ENCODE assay signal across 13 cellular contexts in genomic region chr9:129059796-129060785, GRCh38. TPM values are rescaled to one million over a fixed set of nuclear protein-coding genes. Genes with fewer than 3 reads are reported as not detected.
A peak's percentile ranks its signal among the peaks of the same experiment; 100 is the strongest.
DNase-seq lines count a peak whose midpoint lies in the region; ATAC-seq and TF ChIP-seq lines count a peak whose summit lies in the region.
"Had no signal": no experiment of that assay in that cellular context is flagged by ENCODE, and none has a peak within 500 bp of the region (broad histone marks: within the 10 kb centered on the region; RNA-seq: fewer than 3 reads in every experiment).

No MANE protein-coding gene starts in this region.

- H3K36me3 ChIP-seq in HCT116 (ENCODE audit: control insufficient read depth in 1 of 2, insufficient read depth in 2 of 2, low read length in 2 of 2), result peaks cover 0 to 4% of the 10 kb centered on the region in 2 experiments; a peak in 1 of 4 replicates
- H3K36me3 ChIP-seq in osteoblast (ENCODE audit: insufficient read depth, low read length), result peaks cover 35% of the 10 kb centered on the region

- peak overlapping the region; percentile 1; the same call in 1 of the 2 replicates for H3K27ac ChIP-seq in HCT116 (ENCODE audit: low read depth, low read length)
- peak overlapping the region; percentile 21 for H3K27ac ChIP-seq in RWPE1
- peak overlapping the region; percentile 23 for H3K27ac ChIP-seq in osteoblast (ENCODE audit: low read depth, low read length)

- no peak for DNase-seq in HCT116 (ENCODE audit: low read depth, low spot score)
- no peak for DNase-seq in RWPE1 (ENCODE audit: low spot score)
- peak; percentile 75 for DNase-seq in osteoblast (ENCODE audit: insufficient read length, low spot score, missing footprints)
- no peak for DNase-seq in NCI-H1105 (lab: John Stamatoyannopoulos, UW)
- DNase-seq: CD8-positive, alpha-beta T cell; COR-L47; DMS153; DMS79 treated with DMSO at 0.1 percent for 48 hours; GOT3; H9 had no signal

- RAD21 ChIA-PET in HCT116 (lab: Charles Lee; ENCODE audit: low non-redundant PET in 1 of 2, low total read pairs in 2 of 2, uncharacterized antibody in 2 of 2, unreplicated experiment in 2 of 2), result no interaction called here

- no TSS peak for BruUV-seq in HCT116 (replicated peaks; lab: Mats Ljungman, UMichigan)

- POLR2A ChIA-PET in HCT116 (lab: Charles Lee) (no interaction called here), RWPE1 (lab: Yijun Ruan, JAX; ENCODE audit: low non-redundant PET) (no interaction called here)

- no peak for TF ChIP-seq POLR2A in HCT116 (IDR thresholded peaks at IDR 0.05; ENCODE audit: borderline replicate concordance, extremely low read depth, insufficient read depth, insufficient read length)

- H3K4me2 ChIP-seq in HCT116 (ENCODE audit: low read length) (peak overlapping the region; percentile 59), osteoblast (ENCODE audit: insufficient read depth, low read length) (peak overlapping the region; percentile 43)

- H3K9me2 ChIP-seq in HCT116 (ENCODE audit: insufficient read depth), result no peaks in the 10 kb centered on the region

- H4K20me1 ChIP-seq in HCT116 (ENCODE audit: insufficient read depth) (no peaks in the 10 kb centered on the region), osteoblast (ENCODE audit: insufficient read depth, low read length) (peaks cover 4% of the 10 kb centered on the region)

- H3K4me3 ChIP-seq in HCT116 (replicated peaks in 1 of 2; ENCODE audit: low read depth in 1 of 2, low read length in 2 of 2) (no peak overlapping the region), osteoblast (ENCODE audit: insufficient read depth, low read length) (no peak overlapping the region)

- H3K9ac ChIP-seq in HCT116 (ENCODE audit: low read length), result no peak overlapping the region

- intact Hi-C loops in HCT116 (cut with micrococcal nuclease), result no loop called here

- TF ChIP-seq RAD21 in HCT116 (IDR thresholded peaks at IDR 0.05; ENCODE audit: low read depth), result no peak

- H3K79me2 ChIP-seq in HCT116 (ENCODE audit: insufficient read depth, low read length) (no peaks in the 10 kb centered on the region), osteoblast (ENCODE audit: insufficient read depth, low read length) (no peaks in the 10 kb centered on the region)

- H3K9me3 ChIP-seq in HCT116 (ENCODE audit: control insufficient read depth in 1 of 2, insufficient read depth in 1 of 2, low read depth in 1 of 2, low read length in 2 of 2) (no peaks in the 10 kb centered on the region), osteoblast (ENCODE audit: low read depth, low read length) (no peaks in the 10 kb centered on the region)

- no peaks in the 10 kb centered on the region for H3K27me3 ChIP-seq in HCT116 (ENCODE audit: insufficient read depth, low read length)
- H3K27me3 ChIP-seq in osteoblast (ENCODE audit: insufficient read depth, low read length), result no peaks in the 10 kb centered on the region

- H2AFZ ChIP-seq in HCT116 (ENCODE audit: low read depth, low read length, poor library complexity, severe bottlenecking) (no peak overlapping the region), osteoblast (ENCODE audit: low read length) (no peak overlapping the region)

- no peak for TF ChIP-seq CTCF in HCT116 (IDR thresholded peaks at IDR 0.05 in 2 of 3, conservative IDR thresholded peaks at IDR 0.05 in 1 of 3; ENCODE audit: borderline replicate concordance in 1 of 3, insufficient read depth in 1 of 3, low read depth in 2 of 3, low read length in 2 of 3)
- TF ChIP-seq CTCF in RWPE1 (conservative IDR thresholded peaks at IDR 0.05; ENCODE audit: low read depth), result no peak
- TF ChIP-seq CTCF in osteoblast (IDR thresholded peaks at IDR 0.05; ENCODE audit: extremely low read depth, low read depth, low read length), result no peak

- ATAC-seq in HCT116 (peak; percentile 21; the same call in 1 of the 2 replicates), esophagus mucosa (peak; percentile 8), HG03025 (IDR thresholded peaks at IDR 0.05; ENCODE audit: low FRiP score, unreplicated experiment) (no peak), HG02759 (IDR thresholded peaks at IDR 0.05; ENCODE audit: unreplicated experiment) (no peak)
- ATAC-seq: CD8-positive, alpha-beta T cell had no signal

- CTCF ChIA-PET in HCT116 (lab: Charles Lee) (no interaction called here), RWPE1 (lab: Yijun Ruan, JAX) (interaction anchor here (0.6 kb wide), 2 partner anchors 9 to 72 kb away, joined by 3 to 4 read pairs; no protein-coding TSS in a partner anchor)

- peaks cover 6 to 17% of the 10 kb centered on the region in 2 experiments; a peak in 3 of 4 replicates for H3K4me1 ChIP-seq in HCT116 (ENCODE audit: control insufficient read depth in 1 of 2, insufficient read depth in 2 of 2, low read length in 2 of 2)
- peaks cover 18% of the 10 kb centered on the region for H3K4me1 ChIP-seq in osteoblast (ENCODE audit: insufficient read depth, low read length)

TF ChIP-seq in HCT116, 20 proteins besides CTCF, POLR2A, EP300 and RAD21:
- TF ChIP-seq FOSL1 (IDR thresholded peaks at IDR 0.05; ENCODE audit: low read depth), result no peak
- TF ChIP-seq EZH2 (IDR thresholded peaks at IDR 0.05), result no peak
- TF ChIP-seq TCF7L2 (IDR thresholded peaks at IDR 0.05; ENCODE audit: borderline replicate concordance, extremely low read depth, insufficient read depth, insufficient read length), result no peak
- no peak for TF ChIP-seq YY1 (IDR thresholded peaks at IDR 0.05; ENCODE audit: extremely low read depth, insufficient replicate concordance, low read depth, low read length)
- TF ChIP-seq ELF1 (IDR thresholded peaks at IDR 0.05; ENCODE audit: borderline replicate concordance, low read depth), result no peak
- TF ChIP-seq ZFX (IDR thresholded peaks at IDR 0.05), result no peak
- no peak for TF ChIP-seq SRF (IDR thresholded peaks at IDR 0.05; ENCODE audit: low read depth)
- no peak for TF ChIP-seq SP1 (IDR thresholded peaks at IDR 0.05; ENCODE audit: low read depth)
- no peak for TF ChIP-seq POLR2AphosphoS5 (IDR thresholded peaks at IDR 0.05; ENCODE audit: low read depth, low read length)
- no peak for TF ChIP-seq ATF3 (IDR thresholded peaks at IDR 0.05)
- TF ChIP-seq EGR1 (IDR thresholded peaks at IDR 0.05; ENCODE audit: low read depth), result no peak
- TF ChIP-seq, protein P1, sequence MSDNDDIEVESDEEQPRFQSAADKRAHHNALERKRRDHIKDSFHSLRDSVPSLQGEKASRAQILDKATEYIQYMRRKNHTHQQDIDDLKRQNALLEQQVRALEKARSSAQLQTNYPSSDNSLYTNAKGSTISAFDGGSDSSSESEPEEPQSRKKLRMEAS (IDR thresholded peaks at IDR 0.05), result no peak
- no peak for TF ChIP-seq SIN3A (IDR thresholded peaks at IDR 0.05; ENCODE audit: low read depth)
- TF ChIP-seq EZH2phosphoT487 (IDR thresholded peaks at IDR 0.05; ENCODE audit: borderline replicate concordance), result no peak
- TF ChIP-seq CBX3 (IDR thresholded peaks at IDR 0.05; ENCODE audit: low read depth), result no peak
- no peak for TF ChIP-seq CEBPB (IDR thresholded peaks at IDR 0.05; ENCODE audit: low read depth)
- no peak for TF ChIP-seq REST (IDR thresholded peaks at IDR 0.05; ENCODE audit: low read depth)

RNA-seq across cellular contexts. Expression of gene DOLPP1, which starts 20.8 kb away (rescaled TPM):
- total RNA-seq in HCT116 (2021; ENCODE audit: unreplicated experiment) (17.4 TPM), esophagus mucosa (14.7 TPM), osteoblast (10.3 and 10.5 TPM in 2 replicates)
- 12.6 and 13.4 TPM in 2 replicates for polyA plus RNA-seq in HCT116 (2012)

RNA-seq across cellular contexts. Expression of gene MIGA2, which starts 23.7 kb away (rescaled TPM):
- total RNA-seq in HCT116 (2021; ENCODE audit: unreplicated experiment), result 23.7 TPM
- polyA plus RNA-seq in HCT116 (2012), result 14.5 and 15.4 TPM in 2 replicates
- 21.2 TPM for total RNA-seq in esophagus mucosa
- total RNA-seq in osteoblast, result 21.2 and 22.4 TPM in 2 replicates

RNA-seq across cellular contexts. Expression of gene SH3GLB2, which starts 32.0 kb away (rescaled TPM):
- total RNA-seq in HCT116 (2021; ENCODE audit: unreplicated experiment) (87.9 TPM), esophagus mucosa (101 TPM), osteoblast (37.3 and 38.6 TPM in 2 replicates)
- 88.5 and 89.0 TPM in 2 replicates for polyA plus RNA-seq in HCT116 (2012)

RNA-seq across cellular contexts. Expression of gene CRAT, which starts 50.5 kb away (rescaled TPM):
- 29.0 TPM for total RNA-seq in HCT116 (2021; ENCODE audit: unreplicated experiment)
- polyA plus RNA-seq in HCT116 (2012), result 29.3 and 32.2 TPM in 2 replicates
- total RNA-seq in esophagus mucosa, result 33.4 TPM
- 64.8 and 79.6 TPM in 2 replicates for total RNA-seq in osteoblast

RNA-seq across cellular contexts. Expression of gene PTPA, which starts 51.1 kb away (rescaled TPM):
- 177 TPM for total RNA-seq in HCT116 (2021; ENCODE audit: unreplicated experiment)
- polyA plus RNA-seq in HCT116 (2012), result 168 and 172 TPM in 2 replicates
- 121 TPM for total RNA-seq in esophagus mucosa
- 64.8 and 73.5 TPM in 2 replicates for total RNA-seq in osteoblast

Comparison
In these comparisons a context has a peak if more than half of its experiments do, and no peak if none do; other contexts are left out.
1. ATAC-seq: peak in HCT116 (single experiment) and esophagus mucosa (single experiment); none in HG03025 (single experiment) and HG02759 (single experiment).
2. Peak in every context shown above with its lines, with median percentiles within 50 percentile points of each other: H3K27ac ChIP-seq.